ENCODE assay signal across 1 cellular context in the genomic region with DNA sequence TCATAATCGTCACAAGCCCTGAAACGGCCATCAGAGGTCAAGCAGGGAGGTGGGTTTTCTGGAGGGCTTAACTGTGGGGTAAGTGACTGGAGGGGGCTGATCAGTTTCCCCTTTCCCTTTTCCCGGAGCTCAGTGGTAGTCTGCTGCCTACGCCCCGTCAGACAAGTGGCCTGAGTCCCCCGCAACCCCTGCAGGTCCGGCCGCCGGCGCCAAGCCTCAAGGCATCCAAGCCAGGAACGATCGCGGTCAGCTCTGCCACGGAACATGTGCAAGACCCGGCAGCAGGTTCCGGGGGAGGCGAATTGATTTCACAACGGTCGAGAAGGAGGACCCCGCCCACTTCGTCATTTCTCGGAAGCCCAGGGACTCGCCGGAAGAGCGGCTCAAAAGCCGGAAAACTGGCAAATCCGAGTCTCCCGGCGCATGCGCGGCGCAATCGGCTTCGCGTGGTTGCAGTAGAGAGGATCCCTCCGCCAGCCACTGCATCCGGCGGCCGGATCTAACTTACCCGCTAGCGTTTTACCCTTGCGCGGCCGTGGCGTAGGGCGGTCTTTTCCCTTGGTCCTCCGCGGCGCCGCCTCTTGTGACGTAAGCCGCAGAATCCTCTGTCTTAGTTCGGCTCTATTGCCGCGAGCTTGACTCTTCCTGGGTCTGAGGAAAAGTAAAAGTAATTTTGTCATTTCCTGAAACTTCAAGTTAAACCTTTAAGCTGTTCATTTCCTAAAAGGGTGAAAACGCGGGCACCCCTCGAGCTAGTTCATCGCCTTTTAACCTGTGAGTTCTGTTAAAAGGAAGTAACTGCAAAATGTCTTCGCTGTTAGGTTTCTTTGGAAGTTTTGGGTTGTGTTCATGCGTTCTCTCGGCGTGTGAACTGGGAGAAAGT.
TF ChIP-seq lines count a peak whose summit lies in the region.

No MANE protein-coding gene starts in this region.

TF ChIP-seq in HepG2, 621 proteins besides CTCF, POLR2A, EP300 and RAD21 (continued from another document and continues in another):
- TF ChIP-seq, protein P1, sequence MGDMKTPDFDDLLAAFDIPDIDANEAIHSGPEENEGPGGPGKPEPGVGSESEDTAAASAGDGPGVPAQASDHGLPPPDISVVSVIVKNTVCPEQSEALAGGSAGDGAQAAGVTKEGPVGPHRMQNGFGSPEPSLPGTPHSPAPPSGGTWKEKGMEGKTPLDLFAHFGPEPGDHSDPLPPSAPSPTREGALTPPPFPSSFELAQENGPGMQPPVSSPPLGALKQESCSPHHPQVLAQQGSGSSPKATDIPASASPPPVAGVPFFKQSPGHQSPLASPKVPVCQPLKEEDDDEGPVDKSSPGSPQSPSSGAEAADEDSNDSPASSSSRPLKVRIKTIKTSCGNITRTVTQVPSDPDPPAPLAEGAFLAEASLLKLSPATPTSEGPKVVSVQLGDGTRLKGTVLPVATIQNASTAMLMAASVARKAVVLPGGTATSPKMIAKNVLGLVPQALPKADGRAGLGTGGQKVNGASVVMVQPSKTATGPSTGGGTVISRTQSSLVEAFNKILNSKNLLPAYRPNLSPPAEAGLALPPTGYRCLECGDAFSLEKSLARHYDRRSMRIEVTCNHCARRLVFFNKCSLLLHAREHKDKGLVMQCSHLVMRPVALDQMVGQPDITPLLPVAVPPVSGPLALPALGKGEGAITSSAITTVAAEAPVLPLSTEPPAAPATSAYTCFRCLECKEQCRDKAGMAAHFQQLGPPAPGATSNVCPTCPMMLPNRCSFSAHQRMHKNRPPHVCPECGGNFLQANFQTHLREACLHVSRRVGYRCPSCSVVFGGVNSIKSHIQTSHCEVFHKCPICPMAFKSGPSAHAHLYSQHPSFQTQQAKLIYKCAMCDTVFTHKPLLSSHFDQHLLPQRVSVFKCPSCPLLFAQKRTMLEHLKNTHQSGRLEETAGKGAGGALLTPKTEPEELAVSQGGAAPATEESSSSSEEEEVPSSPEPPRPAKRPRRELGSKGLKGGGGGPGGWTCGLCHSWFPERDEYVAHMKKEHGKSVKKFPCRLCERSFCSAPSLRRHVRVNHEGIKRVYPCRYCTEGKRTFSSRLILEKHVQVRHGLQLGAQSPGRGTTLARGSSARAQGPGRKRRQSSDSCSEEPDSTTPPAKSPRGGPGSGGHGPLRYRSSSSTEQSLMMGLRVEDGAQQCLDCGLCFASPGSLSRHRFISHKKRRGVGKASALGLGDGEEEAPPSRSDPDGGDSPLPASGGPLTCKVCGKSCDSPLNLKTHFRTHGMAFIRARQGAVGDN (CRISPR knock-in tag; IDR thresholded peaks at IDR 0.05), result peak; percentile 99
- TF ChIP-seq SNAI1 (CRISPR knock-in tag; IDR thresholded peaks at IDR 0.05; ENCODE audit: borderline replicate concordance) (peak; percentile 97; the same call in 1 of the 2 replicates), ZNF670 (CRISPR knock-in tag; IDR thresholded peaks at IDR 0.05; ENCODE audit: borderline replicate concordance) (peak; percentile 84; the same call in 1 of the 2 replicates), CBX2 (IDR thresholded peaks at IDR 0.05; ENCODE audit: low read depth, low read length) (no peak), CBX2 (CRISPR knock-in tag; IDR thresholded peaks at IDR 0.05; ENCODE audit: low read depth) (no peak), JARID2 (CRISPR knock-in tag; IDR thresholded peaks at IDR 0.05; ENCODE audit: insufficient replicate concordance) (peak; percentile 72), ZNF550 (CRISPR knock-in tag; IDR thresholded peaks at IDR 0.05; ENCODE audit: borderline replicate concordance) (0 out of 2 replicates have a peak, but pooled peaks have one; percentile 66), HMGA1 (CRISPR knock-in tag; conservative IDR thresholded peaks at IDR 0.05) (no peak), NCOR1 (IDR thresholded peaks at IDR 0.05; ENCODE audit: borderline replicate concordance, low read length) (peak; percentile 49; the same call in 1 of the 2 replicates), ATF5 (CRISPR knock-in tag; IDR thresholded peaks at IDR 0.05; ENCODE audit: low read depth) (no peak; the same call in 1 of the 2 replicates), PCBP2 (optimal IDR thresholded peaks at IDR 0.05; ENCODE audit: low read depth, low read length, poor library complexity, severe bottlenecking) (no peak), DBP (CRISPR knock-in tag; IDR thresholded peaks at IDR 0.05; ENCODE audit: not compliant biosample characterization) (peak; percentile 83), ETV5 (CRISPR knock-in tag; IDR thresholded peaks at IDR 0.05; ENCODE audit: borderline replicate concordance) (peak; percentile 99), ZNF101 (CRISPR knock-in tag; IDR thresholded peaks at IDR 0.05; ENCODE audit: borderline replicate concordance, low read depth) (0 out of 2 replicates have a peak, but pooled peaks have one; percentile 26), TAF1 (CRISPR knock-in tag; IDR thresholded peaks at IDR 0.05) (peak; percentile 96), ATF1 (CRISPR knock-in tag; IDR thresholded peaks at IDR 0.05) (peak; percentile 95), GPBP1L1 (CRISPR knock-in tag; IDR thresholded peaks at IDR 0.05) (no peak), ZNF607 (CRISPR knock-in tag; IDR thresholded peaks at IDR 0.05; ENCODE audit: borderline replicate concordance) (peak; percentile 86), TBX2 (CRISPR knock-in tag; IDR thresholded peaks at IDR 0.05; ENCODE audit: borderline replicate concordance) (peak; percentile 93; the same call in 1 of the 2 replicates), ZNF574 (CRISPR knock-in tag; IDR thresholded peaks at IDR 0.05) (peak; percentile 92), THYN1 (CRISPR knock-in tag; IDR thresholded peaks at IDR 0.05; ENCODE audit: borderline replicate concordance, low read depth) (peak; percentile 93; the same call in 1 of the 2 replicates), ZNF33A (CRISPR knock-in tag; IDR thresholded peaks at IDR 0.05; ENCODE audit: borderline replicate concordance) (peak; percentile 91; the same call in 1 of the 2 replicates), ZBTB42 (CRISPR knock-in tag; IDR thresholded peaks at IDR 0.05) (no peak; the same call in 1 of the 2 replicates), ZNF33B (CRISPR knock-in tag; IDR thresholded peaks at IDR 0.05) (peak; percentile 91), TOE1 (CRISPR knock-in tag; IDR thresholded peaks at IDR 0.05) (no peak), HNF4A (CRISPR knock-in tag; IDR thresholded peaks at IDR 0.05) (no peak; the same call in 1 of the 2 replicates), NCOA1 (CRISPR knock-in tag; IDR thresholded peaks at IDR 0.05) (no peak; the same call in 1 of the 2 replicates), KAT8 (CRISPR knock-in tag; IDR thresholded peaks at IDR 0.05) (peak; percentile 98), ZNF274 (CRISPR knock-in tag; IDR thresholded peaks at IDR 0.05) (peak; percentile 95)
- TF ChIP-seq, protein P2, sequence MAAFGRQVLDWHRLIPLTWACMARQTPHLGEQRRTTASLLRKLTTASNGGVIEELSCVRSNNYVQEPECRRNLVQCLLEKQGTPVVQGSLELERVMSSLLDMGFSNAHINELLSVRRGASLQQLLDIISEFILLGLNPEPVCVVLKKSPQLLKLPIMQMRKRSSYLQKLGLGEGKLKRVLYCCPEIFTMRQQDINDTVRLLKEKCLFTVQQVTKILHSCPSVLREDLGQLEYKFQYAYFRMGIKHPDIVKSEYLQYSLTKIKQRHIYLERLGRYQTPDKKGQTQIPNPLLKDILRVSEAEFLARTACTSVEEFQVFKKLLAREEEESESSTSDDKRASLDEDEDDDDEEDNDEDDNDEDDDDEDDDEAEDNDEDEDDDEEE (CRISPR knock-in tag; IDR thresholded peaks at IDR 0.05), result no peak; the same call in none of the 2 replicates
- TF ChIP-seq, protein P3, sequence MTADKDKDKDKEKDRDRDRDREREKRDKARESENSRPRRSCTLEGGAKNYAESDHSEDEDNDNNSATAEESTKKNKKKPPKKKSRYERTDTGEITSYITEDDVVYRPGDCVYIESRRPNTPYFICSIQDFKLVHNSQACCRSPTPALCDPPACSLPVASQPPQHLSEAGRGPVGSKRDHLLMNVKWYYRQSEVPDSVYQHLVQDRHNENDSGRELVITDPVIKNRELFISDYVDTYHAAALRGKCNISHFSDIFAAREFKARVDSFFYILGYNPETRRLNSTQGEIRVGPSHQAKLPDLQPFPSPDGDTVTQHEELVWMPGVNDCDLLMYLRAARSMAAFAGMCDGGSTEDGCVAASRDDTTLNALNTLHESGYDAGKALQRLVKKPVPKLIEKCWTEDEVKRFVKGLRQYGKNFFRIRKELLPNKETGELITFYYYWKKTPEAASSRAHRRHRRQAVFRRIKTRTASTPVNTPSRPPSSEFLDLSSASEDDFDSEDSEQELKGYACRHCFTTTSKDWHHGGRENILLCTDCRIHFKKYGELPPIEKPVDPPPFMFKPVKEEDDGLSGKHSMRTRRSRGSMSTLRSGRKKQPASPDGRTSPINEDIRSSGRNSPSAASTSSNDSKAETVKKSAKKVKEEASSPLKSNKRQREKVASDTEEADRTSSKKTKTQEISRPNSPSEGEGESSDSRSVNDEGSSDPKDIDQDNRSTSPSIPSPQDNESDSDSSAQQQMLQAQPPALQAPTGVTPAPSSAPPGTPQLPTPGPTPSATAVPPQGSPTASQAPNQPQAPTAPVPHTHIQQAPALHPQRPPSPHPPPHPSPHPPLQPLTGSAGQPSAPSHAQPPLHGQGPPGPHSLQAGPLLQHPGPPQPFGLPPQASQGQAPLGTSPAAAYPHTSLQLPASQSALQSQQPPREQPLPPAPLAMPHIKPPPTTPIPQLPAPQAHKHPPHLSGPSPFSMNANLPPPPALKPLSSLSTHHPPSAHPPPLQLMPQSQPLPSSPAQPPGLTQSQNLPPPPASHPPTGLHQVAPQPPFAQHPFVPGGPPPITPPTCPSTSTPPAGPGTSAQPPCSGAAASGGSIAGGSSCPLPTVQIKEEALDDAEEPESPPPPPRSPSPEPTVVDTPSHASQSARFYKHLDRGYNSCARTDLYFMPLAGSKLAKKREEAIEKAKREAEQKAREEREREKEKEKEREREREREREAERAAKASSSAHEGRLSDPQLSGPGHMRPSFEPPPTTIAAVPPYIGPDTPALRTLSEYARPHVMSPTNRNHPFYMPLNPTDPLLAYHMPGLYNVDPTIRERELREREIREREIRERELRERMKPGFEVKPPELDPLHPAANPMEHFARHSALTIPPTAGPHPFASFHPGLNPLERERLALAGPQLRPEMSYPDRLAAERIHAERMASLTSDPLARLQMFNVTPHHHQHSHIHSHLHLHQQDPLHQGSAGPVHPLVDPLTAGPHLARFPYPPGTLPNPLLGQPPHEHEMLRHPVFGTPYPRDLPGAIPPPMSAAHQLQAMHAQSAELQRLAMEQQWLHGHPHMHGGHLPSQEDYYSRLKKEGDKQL (CRISPR knock-in tag; IDR thresholded peaks at IDR 0.05; ENCODE audit: low read depth), result peak; percentile 45; the same call in 1 of the 2 replicates
- TF ChIP-seq, protein P4, sequence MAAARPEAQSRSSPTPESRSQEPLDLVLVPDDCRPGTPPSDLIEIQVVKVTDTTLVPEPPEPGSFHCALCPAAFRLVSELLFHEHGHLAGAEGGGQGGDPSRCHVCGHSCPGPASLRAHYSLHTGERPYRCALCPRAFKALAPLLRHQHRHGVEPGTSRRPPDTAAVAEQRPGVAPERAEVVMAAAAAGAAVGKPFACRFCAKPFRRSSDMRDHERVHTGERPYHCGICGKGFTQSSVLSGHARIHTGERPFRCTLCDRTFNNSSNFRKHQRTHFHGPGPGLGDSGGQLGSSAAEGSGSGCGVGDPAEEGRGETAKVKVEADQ (CRISPR knock-in tag; IDR thresholded peaks at IDR 0.05; ENCODE audit: borderline replicate concordance), result peak; percentile 98
- TF ChIP-seq, protein P5, sequence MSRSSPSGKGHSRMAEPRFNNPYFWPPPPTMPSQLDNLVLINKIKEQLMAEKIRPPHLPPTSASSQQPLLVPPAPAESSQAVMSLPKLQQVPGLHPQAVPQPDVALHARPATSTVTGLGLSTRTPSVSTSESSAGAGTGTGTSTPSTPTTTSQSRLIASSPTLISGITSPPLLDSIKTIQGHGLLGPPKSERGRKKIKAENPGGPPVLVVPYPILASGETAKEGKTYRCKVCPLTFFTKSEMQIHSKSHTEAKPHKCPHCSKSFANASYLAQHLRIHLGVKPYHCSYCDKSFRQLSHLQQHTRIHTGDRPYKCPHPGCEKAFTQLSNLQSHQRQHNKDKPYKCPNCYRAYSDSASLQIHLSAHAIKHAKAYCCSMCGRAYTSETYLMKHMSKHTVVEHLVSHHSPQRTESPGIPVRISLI (CRISPR knock-in tag; IDR thresholded peaks at IDR 0.05; ENCODE audit: borderline replicate concordance), result peak; percentile 55; the same call in 1 of the 2 replicates
